In genomic region chrX:39766882-39767281, GRCh38 we compare ENCODE assay signal across 19 cellular contexts.
DNase-seq lines count a peak whose midpoint lies in the region; ATAC-seq and TF ChIP-seq lines count a peak whose summit lies in the region.
"Had no signal": no experiment of that assay in that cellular context is flagged by ENCODE, and none has a peak within 500 bp of the region (broad histone marks: within the 10 kb centered on the region; RNA-seq: fewer than 3 reads in every experiment).

No MANE protein-coding gene starts in this region.

- no peaks in the 10 kb centered on the region for H3K9me2 ChIP-seq in OCI-LY7 (ENCODE audit: insufficient read depth, low read length)

- peak overlapping the region; percentile 95 for H3K27ac Mint-ChIP-seq in activated CD4-positive, alpha-beta T cell treated with anti-CD3 and anti-CD28 coated beads, Interleukin-2, amount 10 ng/mL, durations not matched to agents 24 days and 14 days
- no peak overlapping the region for H3K27ac Mint-ChIP-seq in activated CD4-positive, alpha-beta T cell treated with anti-CD3 and anti-CD28 coated beads for 36 hours

- no peak for DNase-seq in activated CD4-positive, alpha-beta T cell treated with anti-CD3 and anti-CD28 coated beads, Interleukin-2, amount 10 ng/mL, durations not matched to agents 24 days and 14 days
- no peak for DNase-seq in activated CD4-positive, alpha-beta T cell treated with anti-CD3 and anti-CD28 coated beads for 36 hours
- DNase-seq in OCI-LY7 (ENCODE audit: low spot score), result no peak
- DNase-seq in head of caudate nucleus, result peak in 22 of 42 donors; percentile 4 to 72 (median 25)
- DNase-seq in testis, result peak; percentile 55
- DNase-seq: ACHN; activated naive CD8-positive, alpha-beta T cell treated with anti-CD3 and anti-CD28 coated beads, Interleukin-2, amount 50 U/mL, for 24 hours; left lung; NCI-H1417 treated with DMSO at 0.1 percent for 48 hours; NCI-H345; stimulated activated CD4-positive, alpha-beta T cell treated with anti-CD3 and anti-CD28 coated beads, Interleukin-15, amount 100 ng/mL, for 24 hours; stimulated activated naive CD8-positive, alpha-beta T cell treated with anti-CD3 and anti-CD28 coated beads, Interleukin-15, Interleukin-2, amounts not matched to agents 100 U/mL and 50 U/mL, for 24 hours; uterus had no signal

- peak overlapping the region; percentile 100 for H3K27ac ChIP-seq in OCI-LY7 (ENCODE audit: low read depth, low read length, poor library complexity, severe bottlenecking)
- no peak overlapping the region for H3K27ac ChIP-seq in testis
- H3K27ac ChIP-seq: KMS-11, left lung, prostate gland, SJSA1, uterus had no signal

- no peaks in the 10 kb centered on the region for H3K79me2 ChIP-seq in OCI-LY7 (ENCODE audit: insufficient read depth, low read depth, low read length)

- H3K4me3 ChIP-seq in OCI-LY7 (ENCODE audit: low read depth, low read length, poor library complexity, severe bottlenecking) (peak overlapping the region; percentile 49), testis (no peak overlapping the region)
- H3K4me3 ChIP-seq: left lung, prostate gland, SJSA1, uterus had no signal

- H3K36me3 ChIP-seq in OCI-LY7 (ENCODE audit: insufficient read depth, low read length), result no peaks in the 10 kb centered on the region
- H3K36me3 ChIP-seq in testis (ENCODE audit: low read depth, missing control alignments), result no peaks in the 10 kb centered on the region
- H3K36me3 ChIP-seq: left lung, prostate gland, SJSA1, uterus had no signal

- CTCF ChIA-PET in activated CD4-positive, alpha-beta T cell treated with anti-CD3 and anti-CD28 coated beads for 36 hours (lab: Charles Lee), result interaction anchor here (0.5 to 0.7 kb wide), 2 partner anchors 11 to 370 kb away, joined by 3 read pairs; no protein-coding TSS in a partner anchor
- CTCF ChIA-PET in OCI-LY7 (lab: Charles Lee; ENCODE audit: unreplicated experiment), result no interaction called here

- H3K27me3 Mint-ChIP-seq in activated CD4-positive, alpha-beta T cell treated with anti-CD3 and anti-CD28 coated beads, Interleukin-2, amount 10 ng/mL, durations not matched to agents 24 days and 14 days, result no peaks in the 10 kb centered on the region
- no peaks in the 10 kb centered on the region for H3K27me3 Mint-ChIP-seq in activated CD4-positive, alpha-beta T cell treated with anti-CD3 and anti-CD28 coated beads for 36 hours
- H3K27me3 Mint-ChIP-seq: activated naive CD8-positive, alpha-beta T cell treated with anti-CD3 and anti-CD28 coated beads, Interleukin-2, amount 50 U/mL, for 24 hours had no signal

- POLR2A ChIA-PET in activated CD4-positive, alpha-beta T cell treated with anti-CD3 and anti-CD28 coated beads for 36 hours (lab: Charles Lee), result no interaction called here
- POLR2A ChIA-PET in OCI-LY7 (lab: Charles Lee), result interaction anchor here (1.0 to 1.7 kb wide), 3 partner anchors 9 to 87 kb away, joined by 3 to 4 read pairs (median 3); no protein-coding TSS in a partner anchor

- intact Hi-C loops in activated CD4-positive, alpha-beta T cell treated with anti-CD3 and anti-CD28 coated beads, Interleukin-2, amount 10 ng/mL, durations not matched to agents 24 days and 14 days (cut with micrococcal nuclease), result loop anchor here (1.0 kb wide), 1 partner anchor 7 kb away; no protein-coding TSS in a partner anchor
- intact Hi-C loops in activated CD4-positive, alpha-beta T cell treated with anti-CD3 and anti-CD28 coated beads for 36 hours (cut with DNase I, micrococcal nuclease), result no loop called here
- intact Hi-C loops in OCI-LY7 (cut with micrococcal nuclease; ENCODE audit: unreplicated experiment) (loop anchor here (10.0 kb wide), 1 partner anchor 962 kb away; the partner anchor contains the start of gene MID1IP1), head of caudate nucleus (cut with DNase I) (no loop called here), testis (cut with DNase I; ENCODE audit: low total_unique reads) (no loop called here)

- H3K4me1 ChIP-seq in OCI-LY7 (ENCODE audit: insufficient read depth, low read length, poor library complexity, severe bottlenecking) (peaks cover 65% of the 10 kb centered on the region), testis (peaks cover 6% of the 10 kb centered on the region)
- H3K4me1 ChIP-seq: left lung, prostate gland, uterus had no signal

- H3K9me3 ChIP-seq in OCI-LY7 (ENCODE audit: low read length), result 0 out of 2 replicates have a peak, but pooled peaks cover 5% of the 10 kb centered on the region
- no peaks in the 10 kb centered on the region for H3K9me3 ChIP-seq in testis
- H3K9me3 ChIP-seq: left lung, prostate gland, SJSA1, uterus had no signal

- 47 to 69% methylated on average over 4 to 9 of the region's 9 CpGs for WGBS in testis, 2 donors

- peak overlapping the region; percentile 69 for H3K4me2 ChIP-seq in OCI-LY7 (ENCODE audit: low read length)
- H3K4me2 ChIP-seq: KMS-11 had no signal

- no peak for ATAC-seq in activated CD4-positive, alpha-beta T cell treated with anti-CD3 and anti-CD28 coated beads for 36 hours
- ATAC-seq in HG02623 (IDR thresholded peaks at IDR 0.05; ENCODE audit: unreplicated experiment) (no peak), GM21367 (IDR thresholded peaks at IDR 0.05; ENCODE audit: unreplicated experiment) (no peak), HG03095 (IDR thresholded peaks at IDR 0.05; ENCODE audit: unreplicated experiment) (no peak)
- ATAC-seq: left lung had no signal

- BruUV-seq in OCI-LY7 (replicated peaks; lab: Mats Ljungman, UMichigan), result no TSS peak

- no peak for TF ChIP-seq POLR2A in testis (IDR thresholded peaks at IDR 0.05)

- H3K36me3 Mint-ChIP-seq in activated CD4-positive, alpha-beta T cell treated with anti-CD3 and anti-CD28 coated beads, Interleukin-2, amount 10 ng/mL, durations not matched to agents 24 days and 14 days (ENCODE audit: low read depth), result no peaks in the 10 kb centered on the region
- H3K36me3 Mint-ChIP-seq in activated CD4-positive, alpha-beta T cell treated with anti-CD3 and anti-CD28 coated beads for 36 hours (ENCODE audit: low read depth), result no peaks in the 10 kb centered on the region

- no peaks in the 10 kb centered on the region for H3K9me3 Mint-ChIP-seq in activated CD4-positive, alpha-beta T cell treated with anti-CD3 and anti-CD28 coated beads, Interleukin-2, amount 10 ng/mL, durations not matched to agents 24 days and 14 days
- H3K9me3 Mint-ChIP-seq in activated CD4-positive, alpha-beta T cell treated with anti-CD3 and anti-CD28 coated beads for 36 hours (ENCODE audit: low read depth), result no peaks in the 10 kb centered on the region
- H3K9me3 Mint-ChIP-seq: activated naive CD8-positive, alpha-beta T cell treated with anti-CD3 and anti-CD28 coated beads, Interleukin-2, amount 50 U/mL, for 24 hours had no signal

- H3K4me3 Mint-ChIP-seq in activated CD4-positive, alpha-beta T cell treated with anti-CD3 and anti-CD28 coated beads, Interleukin-2, amount 10 ng/mL, durations not matched to agents 24 days and 14 days, result no peak overlapping the region
- no peak overlapping the region for H3K4me3 Mint-ChIP-seq in activated CD4-positive, alpha-beta T cell treated with anti-CD3 and anti-CD28 coated beads for 36 hours
- H3K4me3 Mint-ChIP-seq: activated naive CD8-positive, alpha-beta T cell treated with anti-CD3 and anti-CD28 coated beads, Interleukin-2, amount 50 U/mL, for 24 hours had no signal

- H2AFZ ChIP-seq in OCI-LY7 (ENCODE audit: low read length), result no peak overlapping the region

- H4K20me1 ChIP-seq in OCI-LY7 (ENCODE audit: insufficient read depth, low read length), result no peaks in the 10 kb centered on the region

- peaks cover 33% of the 10 kb centered on the region for H3K4me1 Mint-ChIP-seq in activated CD4-positive, alpha-beta T cell treated with anti-CD3 and anti-CD28 coated beads, Interleukin-2, amount 10 ng/mL, durations not matched to agents 24 days and 14 days
- H3K4me1 Mint-ChIP-seq in activated CD4-positive, alpha-beta T cell treated with anti-CD3 and anti-CD28 coated beads for 36 hours, result peaks cover 37% of the 10 kb centered on the region

- TF ChIP-seq CTCF in OCI-LY7 (conservative IDR thresholded peaks at IDR 0.05; ENCODE audit: low read length) (no peak), testis (IDR thresholded peaks at IDR 0.05) (no peak)

- H3K27me3 ChIP-seq in testis, result no peaks in the 10 kb centered on the region
- H3K27me3 ChIP-seq: left lung, SJSA1, uterus had no signal

Comparison
In these comparisons a context has a peak if more than half of its experiments do, and no peak if none do; other contexts are left out.
1. intact Hi-C loops: an anchor here in activated CD4-positive, alpha-beta T cell treated with anti-CD3 and anti-CD28 coated beads, Interleukin-2, amount 10 ng/mL, durations not matched to agents 24 days and 14 days (1.0 kb wide) and OCI-LY7 (10.0 kb wide); none called in activated CD4-positive, alpha-beta T cell treated with anti-CD3 and anti-CD28 coated beads for 36 hours, head of caudate nucleus and testis.
2. DNase-seq: peak in head of caudate nucleus (22 of 42) and testis (single experiment); none in activated CD4-positive, alpha-beta T cell treated with anti-CD3 and anti-CD28 coated beads, Interleukin-2, amount 10 ng/mL, durations not matched to agents 24 days and 14 days (single experiment), activated CD4-positive, alpha-beta T cell treated with anti-CD3 and anti-CD28 coated beads for 36 hours (single experiment) and OCI-LY7 (single experiment).